ENCODE assay signal across 36 cellular contexts in the genomic region with DNA sequence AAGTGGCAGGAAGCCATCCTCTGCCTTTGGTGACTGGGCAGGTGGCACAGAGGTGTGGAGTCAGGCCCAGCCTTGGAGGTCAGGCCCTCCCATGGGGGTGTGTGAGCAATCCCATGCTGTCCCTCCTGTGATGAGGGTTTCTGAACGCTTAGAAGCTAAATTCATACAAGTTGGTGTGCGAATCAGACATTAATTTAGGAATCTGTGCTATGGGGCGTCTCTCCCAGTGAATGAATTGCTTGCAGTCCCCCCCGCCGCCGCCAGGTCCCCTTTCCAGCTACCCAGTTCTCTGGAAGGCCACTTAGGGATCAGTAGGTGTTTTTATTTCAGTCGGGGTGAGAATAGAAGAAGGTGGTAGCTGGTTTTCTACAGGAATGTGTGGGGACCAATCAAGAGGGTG. TPM values are rescaled to one million over a fixed set of nuclear protein-coding genes. Genes with fewer than 3 reads are reported as not detected.
"Had no signal": no experiment of that assay in that cellular context is flagged by ENCODE, and none has a peak within 500 bp of the region (broad histone marks: within the 10 kb centered on the region; RNA-seq: fewer than 3 reads in every experiment).

No MANE protein-coding gene starts in this region.

- ATAC-seq: activated CD8-positive, alpha-beta memory T cell treated with anti-CD3 and anti-CD28 coated beads, Interleukin-2, amount 10 ng/mL, durations not matched to agents 7 days and 5 days had no signal

- H3K4me1 Mint-ChIP-seq: activated B cell treated with CpG ODN at 0.5 μM for 24 hours; activated CD8-positive, alpha-beta memory T cell treated with anti-CD3 and anti-CD28 coated beads, Interleukin-2, amount 10 ng/mL, durations not matched to agents 7 days and 5 days; activated naive CD4-positive, alpha-beta T cell treated with anti-CD3 and anti-CD28 coated beads, Interleukin-2, amount 10 ng/mL, durations not matched to agents 7 days and 5 days; activated naive CD8-positive, alpha-beta T cell treated with anti-CD3 and anti-CD28 coated beads, Interleukin-2, amount 50 U/mL, for 24 hours had no signal

- H3K9me3 Mint-ChIP-seq: activated B cell treated with CpG ODN at 0.5 μM for 24 hours; activated CD4-positive, alpha-beta memory T cell treated with anti-CD3 and anti-CD28 coated beads for 36 hours; activated naive CD4-positive, alpha-beta T cell treated with anti-CD3 and anti-CD28 coated beads, Interleukin-2, amount 10 ng/mL, durations not matched to agents 7 days and 5 days; activated naive CD8-positive, alpha-beta T cell treated with anti-CD3 and anti-CD28 coated beads, Interleukin-2, amount 50 U/mL, for 24 hours had no signal

- H3K27ac ChIP-seq: VCaP had no signal

- H3K36me3 Mint-ChIP-seq: activated CD4-positive, alpha-beta memory T cell treated with anti-CD3 and anti-CD28 coated beads for 36 hours; activated CD8-positive, alpha-beta memory T cell treated with anti-CD3 and anti-CD28 coated beads, Interleukin-2, amount 10 ng/mL, durations not matched to agents 7 days and 5 days; activated naive CD4-positive, alpha-beta T cell treated with anti-CD3 and anti-CD28 coated beads, Interleukin-2, amount 10 ng/mL, durations not matched to agents 7 days and 5 days; activated naive CD8-positive, alpha-beta T cell; brain had no signal

- H3K4me3 Mint-ChIP-seq: activated B cell treated with CpG ODN at 0.5 μM for 24 hours; activated CD4-positive, alpha-beta memory T cell treated with anti-CD3 and anti-CD28 coated beads for 36 hours; activated CD8-positive, alpha-beta memory T cell treated with anti-CD3 and anti-CD28 coated beads, Interleukin-2, amount 10 ng/mL, durations not matched to agents 7 days and 5 days; activated naive CD4-positive, alpha-beta T cell treated with anti-CD3 and anti-CD28 coated beads, Interleukin-2, amount 10 ng/mL, durations not matched to agents 7 days and 5 days; activated naive CD8-positive, alpha-beta T cell; activated naive CD8-positive, alpha-beta T cell treated with anti-CD3 and anti-CD28 coated beads, Interleukin-2, amount 50 U/mL, for 24 hours; brain had no signal

- DNase-seq: activated B cell treated with CpG ODN at 0.5 μM for 24 hours; activated CD4-positive, alpha-beta memory T cell treated with anti-CD3 and anti-CD28 coated beads for 36 hours; activated CD4-positive, alpha-beta T cell treated with anti-CD3 and anti-CD28 coated beads for 4 hours; activated CD4-positive, alpha-beta T cell treated with anti-CD3 and anti-CD28 coated beads, Interleukin-2, amount 50 U/mL, for 1 hour; activated CD4-positive, CD25-positive, alpha-beta regulatory T cell treated with anti-CD3 and anti-CD28 coated beads, Interleukin-2, amount 50 U/mL, for 72 hours; activated CD8-positive, alpha-beta memory T cell treated with anti-CD3 and anti-CD28 coated beads for 24 hours; activated CD8-positive, alpha-beta memory T cell treated with anti-CD3 and anti-CD28 coated beads, Interleukin-2, amount 10 ng/mL, durations not matched to agents 7 days and 5 days; activated CD8-positive, alpha-beta memory T cell treated with anti-CD3 and anti-CD28 coated beads, Interleukin-2, amount 50 U/mL, for 48 hours; activated effector memory CD4-positive, alpha-beta T cell treated with Interleukin-2 at 50 U/mL for 16 hours; activated naive CD4-positive, alpha-beta T cell treated with anti-CD3 and anti-CD28 coated beads, Interleukin-2, amount 10 ng/mL, durations not matched to agents 7 days and 5 days; activated naive CD8-positive, alpha-beta T cell treated with anti-CD3 and anti-CD28 coated beads, Interleukin-2, amount 50 U/mL, for 24 hours; activated T-cell treated with anti-CD3 and anti-CD28 coated beads, Interleukin-2, amount 50 U/mL, for 48 hours; anterior cingulate cortex; caudate nucleus; Kasumi-1; KG1; MM.1S; MV-4-11; NCI-H1092; NCI-H1436 treated with DMSO at 0.1 percent for 48 hours; NCI-H1694 treated with DMSO at 0.1 percent for 48 hours; NCI-H2029; NCI-H345; NCI-H524 treated with DMSO at 0.1 percent for 48 hours; NCI-H748 treated with DMSO at 0.1 percent for 48 hours; NK-92 treated with Interleukin-12 subunit alpha and Interleukin-12 subunit beta, amount 100 ng/mL, for 24 hours; Right ventricle myocardium superior; SW 1271; T-helper 1 cell; T-helper 2 cell; T-helper 9 cell had no signal

- H3K27ac Mint-ChIP-seq: activated B cell treated with CpG ODN at 0.5 μM for 24 hours; activated CD4-positive, alpha-beta memory T cell treated with anti-CD3 and anti-CD28 coated beads for 36 hours; activated CD8-positive, alpha-beta memory T cell treated with anti-CD3 and anti-CD28 coated beads, Interleukin-2, amount 10 ng/mL, durations not matched to agents 7 days and 5 days; activated naive CD4-positive, alpha-beta T cell treated with anti-CD3 and anti-CD28 coated beads, Interleukin-2, amount 10 ng/mL, durations not matched to agents 7 days and 5 days; activated naive CD8-positive, alpha-beta T cell; activated naive CD8-positive, alpha-beta T cell treated with anti-CD3 and anti-CD28 coated beads, Interleukin-2, amount 50 U/mL, for 24 hours; brain had no signal

- H3K27me3 Mint-ChIP-seq: activated B cell treated with CpG ODN at 0.5 μM for 24 hours; activated naive CD8-positive, alpha-beta T cell; brain had no signal

RNA-seq across cellular contexts. Expression of gene LRRC18, which starts 37.5 kb away (rescaled TPM):
- total RNA-seq: activated B cell treated with CpG ODN at 0.5 μM for 24 hours; activated CD4-positive, alpha-beta memory T cell treated with anti-CD3 and anti-CD28 coated beads for 36 hours; activated CD8-positive, alpha-beta memory T cell treated with anti-CD3 and anti-CD28 coated beads, Interleukin-2, amount 10 ng/mL, durations not matched to agents 7 days and 5 days; bronchial epithelial cell; NCI-H460; Right ventricle myocardium superior had no signal
